In the genomic region with DNA sequence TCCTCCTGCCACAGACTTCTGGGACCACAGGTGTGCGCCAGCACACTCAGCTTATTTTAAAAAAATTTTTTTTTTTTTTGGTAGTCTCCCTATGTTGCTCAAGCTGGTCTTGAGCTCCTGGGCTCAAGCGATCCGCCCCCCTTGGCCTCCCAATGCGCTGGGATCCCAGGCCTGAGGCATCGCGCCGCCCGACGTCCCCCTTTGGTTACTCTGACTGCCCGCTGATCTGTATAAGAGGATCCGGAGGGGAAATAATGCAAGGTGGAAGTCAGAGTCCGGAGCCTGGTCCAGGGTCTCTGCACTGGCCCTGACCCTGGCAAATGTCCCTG, we compare ENCODE assay signal across 8 cellular contexts. TPM values are rescaled to one million over a fixed set of nuclear protein-coding genes. Genes with fewer than 3 reads are reported as not detected.
A peak's percentile ranks its signal among the peaks of the same experiment; 100 is the strongest.
DNase-seq lines count a peak whose midpoint lies in the region; ATAC-seq, FAIRE-seq and TF ChIP-seq lines count a peak whose summit lies in the region.

No MANE protein-coding gene starts in this region.

- H2AK5ac ChIP-seq in H1 (ENCODE audit: low read depth, low read length): no peak overlapping the region
- H2AK5ac ChIP-seq in neuronal stem cell (ENCODE audit: low read depth, low read length): peak overlapping the region; percentile 36

- CTCF ChIA-PET in H1 (lab: Charles Lee; ENCODE audit: partially characterized antibody): interaction anchor here (0.7 to 0.9 kb wide), 2 partner anchors 8 to 36 kb away, joined by 3 to 5 read pairs; no protein-coding TSS in a partner anchor

- no peak overlapping the region; the same call in 1 of the 2 replicates for H3K18ac ChIP-seq in H1 (ENCODE audit: extremely low read depth, low read length)
- peak overlapping the region; percentile 96 for H3K18ac ChIP-seq in neuronal stem cell (ENCODE audit: low read length)

- TF ChIP-seq EP300 in H1 (IDR thresholded peaks at IDR 0.05; ENCODE audit: borderline replicate concordance in 1 of 2, low read depth in 2 of 2, low read length in 2 of 2): no peak

- H3K56ac ChIP-seq in H1 (replicated peaks; ENCODE audit: insufficient read length, low read depth, low read length): no peak overlapping the region

- DNase-seq in LNCaP clone FGC (ENCODE audit: low read depth) (no peak), H1 (ENCODE audit: low read depth in 1 of 2, low spot score in 2 of 2) (no peak), neuronal stem cell (ENCODE audit: low spot score) (no peak), GM12891 (ENCODE audit: insufficient read length, low spot score) (no peak), cortex of kidney (lab: John Stamatoyannopoulos, UW) (no peak)

- no peak overlapping the region for H3K4ac ChIP-seq in H1 (replicated peaks; ENCODE audit: insufficient read length, low read depth, low read length)
- H3K4ac ChIP-seq in neuronal stem cell (ENCODE audit: low read length): no peak overlapping the region

- H2BK15ac ChIP-seq in H1 (ENCODE audit: low read length) (no peak overlapping the region), neuronal stem cell (ENCODE audit: low read length) (peak overlapping the region; percentile 73)

- H2AFZ ChIP-seq in H1 (ENCODE audit: low read length) (peak overlapping the region; percentile 93; the same call in 1 of the 2 replicates), neuronal stem cell (ENCODE audit: low read length) (peak overlapping the region; percentile 97)

- H3K4me1 ChIP-seq in ES-I3 (ENCODE audit: insufficient read depth, low read length) (no peaks in the 10 kb centered on the region), H1 (replicated peaks in 1 of 4; ENCODE audit: control insufficient read depth in 3 of 4, insufficient read depth in 4 of 4, low read length in 3 of 4) (peaks cover 0 to 4% (median 2%) of the 10 kb centered on the region in 4 experiments; a peak in 2 of 7 replicates), neuronal stem cell (ENCODE audit: control insufficient read depth in 2 of 2, insufficient read depth in 1 of 2, low read depth in 1 of 2, low read length in 2 of 2) (peaks cover 6 to 8% of the 10 kb centered on the region in 2 donors)

- H3K23me2 ChIP-seq in H1 (ENCODE audit: low read depth, low read length): peaks cover 8% of the 10 kb centered on the region

- H2BK12ac ChIP-seq in H1 (ENCODE audit: low read depth, low read length) (no peak overlapping the region), neuronal stem cell (ENCODE audit: low read length) (no peak overlapping the region)

- peak overlapping the region; percentile 77; the same call in 1 of the 2 replicates for H3K27ac ChIP-seq in H1 (ENCODE audit: low read depth, low read length)
- H3K27ac ChIP-seq in neuronal stem cell (replicated peaks; ENCODE audit: low read length): peak overlapping the region; percentile 74

- TF ChIP-seq RAD21 in H1 (IDR thresholded peaks at IDR 0.05 in 1 of 2, conservative IDR thresholded peaks at IDR 0.05 in 1 of 2; ENCODE audit: low read depth in 2 of 2, low read length in 2 of 2): no peak

- TF ChIP-seq POLR2A in H1 (IDR thresholded peaks at IDR 0.05; ENCODE audit: control extremely low read depth in 1 of 2, low read depth in 2 of 2, low read length in 2 of 2) (no peak), GM12891 (IDR thresholded peaks at IDR 0.05; ENCODE audit: low read depth, low read length) (no peak)

- H3K14ac ChIP-seq in H1 (ENCODE audit: insufficient read length) (no peak overlapping the region), neuronal stem cell (ENCODE audit: low read length) (no peak overlapping the region)

- H4K5ac ChIP-seq in H1 (ENCODE audit: insufficient read length, low read depth, low read length): peak overlapping the region; percentile 94

- no peak overlapping the region for H3K23ac ChIP-seq in H1 (ENCODE audit: insufficient read length)
- peak overlapping the region; percentile 92 for H3K23ac ChIP-seq in neuronal stem cell (ENCODE audit: low read depth, low read length, poor library complexity)

- H3K36me3 ChIP-seq in ES-I3 (ENCODE audit: insufficient read depth, low read length): no peaks in the 10 kb centered on the region; the same call in none of the 2 replicates
- H3K36me3 ChIP-seq in H1 (ENCODE audit: control insufficient read depth in 2 of 4, insufficient read depth in 4 of 4, low read length in 3 of 4): peaks cover 4 to 8% (median 5%) of the 10 kb centered on the region in 4 experiments; a peak in 7 of 8 replicates
- H3K36me3 ChIP-seq in neuronal stem cell (replicated peaks in 1 of 2; ENCODE audit: control insufficient read depth in 2 of 2, insufficient read depth in 2 of 2, low read length in 2 of 2): peaks cover 0 to 23% of the 10 kb centered on the region in 2 donors

- H3K27me3 ChIP-seq in H1 (replicated peaks in 1 of 4; ENCODE audit: control insufficient read depth in 3 of 4, extremely low read depth in 1 of 4, insufficient read depth in 3 of 4, low read length in 3 of 4) (no peaks in the 10 kb centered on the region), neuronal stem cell (ENCODE audit: control insufficient read depth in 3 of 3, insufficient read depth in 3 of 3, low read depth in 1 of 3, low read length in 3 of 3) (no peaks in the 10 kb centered on the region)

- H3K4me2 ChIP-seq in H1 (ENCODE audit: insufficient read depth in 1 of 2, low read depth in 2 of 2, low read length in 2 of 2): peak overlapping the region; percentile 87 to 89
- peak overlapping the region; percentile 63 for H3K4me2 ChIP-seq in neuronal stem cell (ENCODE audit: insufficient read depth, low read length, poor library complexity, severe bottlenecking)

- peak overlapping the region; percentile 56 for H4K91ac ChIP-seq in H1 (replicated peaks; ENCODE audit: insufficient read length, low read length)
- no peak overlapping the region for H4K91ac ChIP-seq in neuronal stem cell (ENCODE audit: low read depth, low read length, poor library complexity)

- H3K9ac ChIP-seq in ES-I3 (ENCODE audit: low read depth, low read length) (peak overlapping the region; percentile 97), H1 (replicated peaks in 1 of 4; ENCODE audit: extremely low read depth in 1 of 4, low read depth in 3 of 4, low read length in 3 of 4) (peak overlapping the region; percentile 84 to 92 (median 87)), neuronal stem cell (ENCODE audit: low read depth, low read length, poor library complexity) (peak overlapping the region; percentile 92)

- H3K4me3 ChIP-seq in LNCaP clone FGC (ENCODE audit: low read depth, low read length): peak overlapping the region; percentile 94
- H3K4me3 ChIP-seq in H1 (ENCODE audit: extremely low read depth in 1 of 4, insufficient read depth in 2 of 4, low read depth in 3 of 4, low read length in 4 of 4): peak overlapping the region; percentile 95 to 98 (median 96)
- peak overlapping the region; percentile 71 to 82 for H3K4me3 ChIP-seq in neuronal stem cell (ENCODE audit: low read length in 2 of 2)

- no peaks in the 10 kb centered on the region for H4K20me1 ChIP-seq in H1 (replicated peaks in 1 of 2; ENCODE audit: control insufficient read depth in 1 of 2, insufficient read depth in 2 of 2, low read length in 2 of 2)

- H3K79me2 ChIP-seq in H1 (ENCODE audit: control insufficient read depth in 1 of 2, insufficient read depth in 2 of 2, low read length in 2 of 2): peaks cover 4 to 30% of the 10 kb centered on the region in 2 experiments

- POLR2A ChIA-PET in H1 (lab: Charles Lee; ENCODE audit: partially characterized antibody): interaction anchor here (0.6 to 2.2 kb wide), 14 partner anchors 9 to 94 kb away, joined by 3 to 11 read pairs (median 4); a partner anchor contains a TSS

- H3K79me1 ChIP-seq in H1 (ENCODE audit: low read depth, low read length) (peaks cover 10% of the 10 kb centered on the region; the same call in 1 of the 2 replicates), neuronal stem cell (ENCODE audit: low read depth, low read length) (peaks cover 5% of the 10 kb centered on the region)

- H2BK5ac ChIP-seq in H1 (ENCODE audit: low read depth, low read length) (peak overlapping the region; percentile 61), neuronal stem cell (ENCODE audit: low read length) (peak overlapping the region; percentile 56)

- H4K8ac ChIP-seq in H1 (ENCODE audit: extremely low read depth, insufficient read depth, low read length): peak overlapping the region; percentile 95
- H4K8ac ChIP-seq in neuronal stem cell (ENCODE audit: low read depth, low read length): no peak overlapping the region

- no peak for TF ChIP-seq CTCF in LNCaP clone FGC (IDR thresholded peaks at IDR 0.05; ENCODE audit: control insufficient read depth, extremely low read depth, insufficient read depth)
- TF ChIP-seq CTCF in H1 (IDR thresholded peaks at IDR 0.05; ENCODE audit: control extremely low read depth in 1 of 3, insufficient read depth in 1 of 3, low read depth in 1 of 3, low read length in 3 of 3): no peak

- H2BK120ac ChIP-seq in H1 (replicated peaks; ENCODE audit: low read depth, low read length): no peak overlapping the region
- no peak overlapping the region for H2BK120ac ChIP-seq in neuronal stem cell (ENCODE audit: low read depth, low read length)

- WGBS in H1 (ENCODE audit: extremely low coverage in 1 of 2, insufficient coverage in 1 of 2, insufficient read length in 1 of 2, insufficient replicate concordance in 2 of 2, low coverage in 1 of 2, low lambda C conversion rate in 2 of 2, missing lambda C conversion rate in 1 of 2), 2 experiments: 20% methylated on average over 12 of the region's 12 CpGs; no CpG with 5 or more reads in 1 of the 2 experiments
- no CpG with 5 or more reads among the region's 12 CpGs for WGBS in neuronal stem cell (ENCODE audit: extremely low coverage in 2 of 2, insufficient read length in 2 of 2, insufficient replicate concordance in 1 of 2), 2 donors

- ATAC-seq in GM18861 (IDR thresholded peaks at IDR 0.05; ENCODE audit: unreplicated experiment) (no peak), HG02884 (IDR thresholded peaks at IDR 0.05; ENCODE audit: unreplicated experiment) (no peak)

- no peak overlapping the region for H2BK20ac ChIP-seq in H1 (ENCODE audit: low read length)

- H3K9me3 ChIP-seq in ES-I3 (ENCODE audit: control insufficient read depth, insufficient read depth, low read length) (no peaks in the 10 kb centered on the region), H1 (ENCODE audit: insufficient read depth in 2 of 2, low read depth in 1 of 2, low read length in 1 of 2) (no peaks in the 10 kb centered on the region), neuronal stem cell (replicated peaks in 1 of 2; ENCODE audit: control insufficient read depth in 2 of 2, insufficient read depth in 1 of 2, low read depth in 1 of 2, low read length in 2 of 2) (no peaks in the 10 kb centered on the region)

- FAIRE-seq in H1 (lab: Jason Lieb, UNC): no peak
- FAIRE-seq in GM12891 (lab: Jason Lieb, UNC): no peak

RNA-seq across cellular contexts. Expression of a gene that starts 0.5 kb away (rescaled TPM):
- 12.6 and 14.8 TPM in 2 replicates for total RNA-seq in H1 (2021; fragmentation: NEBNext Ultra II Directional; extraction: Animal tissue kit (Norgen Biotek cat#: 25700))
- polyA plus RNA-seq in H1 (2011; rRNA removed): 1.6 and 2.3 TPM in 2 replicates
- 2.8 TPM for polyA plus RNA-seq in H1 (2011; cell fraction: cytosol; rRNA removed)
- polyA plus RNA-seq in H1 (2011; cell fraction: nucleus; rRNA removed): 3.0 TPM
- polyA plus RNA-seq in H1 (2012, experiment 1 of 2): 2.3 to 2.8 TPM (median 2.6 TPM) in 4 replicates
- polyA plus RNA-seq in H1 (2012, experiment 2 of 2): 0.31 TPM
- 3.4 TPM for polyA plus RNA-seq in H1 (2013, experiment 1 of 2)
- 3.6 TPM for polyA plus RNA-seq in H1 (2013, experiment 2 of 2)
- polyA minus RNA-seq in H1 (2011; rRNA and poly(A)+ RNA removed): 38.0 and 47.4 TPM in 2 replicates
- 14.0 TPM for polyA minus RNA-seq in H1 (2011; cell fraction: cytosol; rRNA and poly(A)+ RNA removed)
- polyA minus RNA-seq in H1 (2011; cell fraction: nucleus; rRNA and poly(A)+ RNA removed): 15.4 TPM
- 4.1 TPM for polyA plus RNA-seq in neuronal stem cell (2013, experiment 1 of 2)
- 4.5 TPM for polyA plus RNA-seq in neuronal stem cell (2013, experiment 2 of 2)
- 1.1 TPM for polyA plus RNA-seq in GM12891 (2012; ENCODE audit: low read depth, missing spikeins)

RNA-seq across cellular contexts. Expression of a gene that starts 9.1 kb away (rescaled TPM):
- 3.1 TPM in 2 replicates for total RNA-seq in H1 (2021; fragmentation: NEBNext Ultra II Directional; extraction: Animal tissue kit (Norgen Biotek cat#: 25700))
- polyA plus RNA-seq in H1 (2011; rRNA removed): 4.3 and 6.3 TPM in 2 replicates
- 4.6 TPM for polyA plus RNA-seq in H1 (2011; cell fraction: cytosol; rRNA removed)
- 6.4 TPM for polyA plus RNA-seq in H1 (2011; cell fraction: nucleus; rRNA removed)
- polyA plus RNA-seq in H1 (2012, experiment 1 of 2): 6.5 to 8.0 TPM (median 6.8 TPM) in 4 replicates
- polyA plus RNA-seq in H1 (2012, experiment 2 of 2): 5.8 TPM
- 8.5 TPM for polyA plus RNA-seq in H1 (2013, experiment 1 of 2)
- polyA plus RNA-seq in H1 (2013, experiment 2 of 2): 8.1 TPM
- polyA minus RNA-seq in H1 (2011; rRNA and poly(A)+ RNA removed): 1.7 and 2.7 TPM in 2 replicates
- not detected for polyA minus RNA-seq in H1 (2011; cell fraction: cytosol; rRNA and poly(A)+ RNA removed)
- polyA minus RNA-seq in H1 (2011; cell fraction: nucleus; rRNA and poly(A)+ RNA removed): 0.50 TPM
- 7.3 TPM for polyA plus RNA-seq in neuronal stem cell (2013, experiment 1 of 2)
- polyA plus RNA-seq in neuronal stem cell (2013, experiment 2 of 2): 7.1 TPM
- 1.2 TPM for polyA plus RNA-seq in GM12891 (2012; ENCODE audit: low read depth, missing spikeins)

RNA-seq across cellular contexts. Expression of a gene that starts 40.3 kb away (rescaled TPM):
- total RNA-seq in H1 (2021; fragmentation: NEBNext Ultra II Directional; extraction: Animal tissue kit (Norgen Biotek cat#: 25700)): 56.0 and 57.9 TPM in 2 replicates
- polyA plus RNA-seq in H1 (2011; rRNA removed): 6.9 and 9.3 TPM in 2 replicates
- polyA plus RNA-seq in H1 (2011; cell fraction: cytosol; rRNA removed): 10.4 TPM
- 14.1 TPM for polyA plus RNA-seq in H1 (2011; cell fraction: nucleus; rRNA removed)
- 3.0 to 4.7 TPM (median 3.3 TPM) in 4 replicates for polyA plus RNA-seq in H1 (2012, experiment 1 of 2)
- 0.21 TPM for polyA plus RNA-seq in H1 (2012, experiment 2 of 2)
- polyA plus RNA-seq in H1 (2013, experiment 1 of 2): 7.7 TPM
- polyA plus RNA-seq in H1 (2013, experiment 2 of 2): 6.4 TPM
- polyA minus RNA-seq in H1 (2011; rRNA and poly(A)+ RNA removed): 249 and 336 TPM in 2 replicates
- 79.0 TPM for polyA minus RNA-seq in H1 (2011; cell fraction: cytosol; rRNA and poly(A)+ RNA removed)
- 122 TPM for polyA minus RNA-seq in H1 (2011; cell fraction: nucleus; rRNA and poly(A)+ RNA removed)
- 4.5 TPM for polyA plus RNA-seq in neuronal stem cell (2013, experiment 1 of 2)
- 5.6 TPM for polyA plus RNA-seq in neuronal stem cell (2013, experiment 2 of 2)
- 1.2 TPM for polyA plus RNA-seq in GM12891 (2012; ENCODE audit: low read depth, missing spikeins)

RNA-seq across cellular contexts. Expression of a gene that starts 48.6 kb away (rescaled TPM):
- total RNA-seq in H1 (2021; fragmentation: NEBNext Ultra II Directional; extraction: Animal tissue kit (Norgen Biotek cat#: 25700)): 20.0 and 22.9 TPM in 2 replicates
- polyA plus RNA-seq in H1 (2011; rRNA removed): 3.5 and 3.6 TPM in 2 replicates
- 4.0 TPM for polyA plus RNA-seq in H1 (2011; cell fraction: cytosol; rRNA removed)
- polyA plus RNA-seq in H1 (2011; cell fraction: nucleus; rRNA removed): 7.9 TPM
- polyA plus RNA-seq in H1 (2012, experiment 1 of 2): 5.5 to 6.3 TPM (median 6.1 TPM) in 4 replicates
- 1.7 TPM for polyA plus RNA-seq in H1 (2012, experiment 2 of 2)
- 5.0 TPM for polyA plus RNA-seq in H1 (2013, experiment 1 of 2)
- 4.6 TPM for polyA plus RNA-seq in H1 (2013, experiment 2 of 2)
- polyA minus RNA-seq in H1 (2011; rRNA and poly(A)+ RNA removed): 35.1 and 42.7 TPM in 2 replicates
- 19.7 TPM for polyA minus RNA-seq in H1 (2011; cell fraction: cytosol; rRNA and poly(A)+ RNA removed)
- 27.6 TPM for polyA minus RNA-seq in H1 (2011; cell fraction: nucleus; rRNA and poly(A)+ RNA removed)
- polyA plus RNA-seq in neuronal stem cell (2013, experiment 1 of 2): 6.4 TPM
- polyA plus RNA-seq in neuronal stem cell (2013, experiment 2 of 2): 6.6 TPM
- polyA plus RNA-seq in GM12891 (2012; ENCODE audit: low read depth, missing spikeins): 6.1 TPM
